20 cellular contexts compared by ENCODE assay signal in the genomic region with DNA sequence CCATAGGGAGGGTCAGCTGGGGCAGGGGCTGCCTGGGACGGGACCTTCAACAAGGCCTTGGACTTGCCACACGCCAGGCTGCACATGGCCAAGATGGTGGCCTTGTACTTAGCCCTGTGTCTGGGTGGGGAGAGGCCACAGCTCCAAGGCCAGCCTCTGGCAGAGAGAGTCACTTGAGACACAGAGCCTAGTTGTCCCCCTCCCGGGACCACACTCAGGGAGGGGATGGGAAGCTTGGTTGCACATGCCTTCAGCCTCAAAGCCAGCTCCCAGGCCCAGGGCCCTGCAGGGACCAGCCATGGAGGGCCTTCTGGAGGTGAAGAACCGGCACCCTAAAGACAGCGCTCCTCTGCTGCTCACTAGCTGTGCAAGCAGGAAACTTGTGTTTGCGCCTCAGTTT. TPM values are rescaled to one million over a fixed set of nuclear protein-coding genes. Genes with fewer than 3 reads are reported as not detected.
DNase-seq lines count a peak whose midpoint lies in the region; TF ChIP-seq lines count a peak whose summit lies in the region.
"Had no signal": no experiment of that assay in that cellular context is flagged by ENCODE, and none has a peak within 500 bp of the region (broad histone marks: within the 10 kb centered on the region; RNA-seq: fewer than 3 reads in every experiment).

No MANE protein-coding gene starts in this region.

- no peak overlapping the region for H3K4me3 ChIP-seq in left ventricle myocardium inferior
- no peak overlapping the region for H3K4me3 ChIP-seq in colonic mucosa
- H3K4me3 ChIP-seq in mesendoderm (ENCODE audit: low read length): no peak overlapping the region
- H3K4me3 ChIP-seq: A549, BLaER1 had no signal

- no peak overlapping the region for H2BK15ac ChIP-seq in mesendoderm (replicated peaks; ENCODE audit: low read depth)

- no peak overlapping the region for H3K56ac ChIP-seq in mesendoderm (ENCODE audit: low read length)

- no peaks in the 10 kb centered on the region for H3K79me2 ChIP-seq in mesendoderm (ENCODE audit: control insufficient read depth, insufficient read depth, low read length)

- CTCF ChIA-PET in activated naive CD4-positive, alpha-beta T cell treated with anti-CD3 and anti-CD28 coated beads for 36 hours (lab: Charles Lee): interaction anchor here (0.7 to 2.1 kb wide), 3 partner anchors 26 to 564 kb away, joined by 4 to 9 read pairs (median 4); partner anchors contain the start of gene MINPP1

- intact Hi-C loops in cardiac septum (cut with DNase I): no loop called here
- intact Hi-C loops in left ventricle myocardium inferior (cut with micrococcal nuclease): no loop called here
- intact Hi-C loops in colonic mucosa (cut with DNase I): no loop called here
- intact Hi-C loops in activated naive CD4-positive, alpha-beta T cell treated with anti-CD3 and anti-CD28 coated beads for 36 hours (cut with micrococcal nuclease): no loop called here

- no peaks in the 10 kb centered on the region for H3K36me3 Mint-ChIP-seq in type B pancreatic cell
- no peaks in the 10 kb centered on the region for H3K36me3 Mint-ChIP-seq in activated naive CD4-positive, alpha-beta T cell treated with anti-CD3 and anti-CD28 coated beads for 36 hours (ENCODE audit: low read depth)
- H3K36me3 Mint-ChIP-seq: CD8-positive, alpha-beta memory T cell had no signal

- H3K79me1 ChIP-seq in mesendoderm (ENCODE audit: low read length): no peaks in the 10 kb centered on the region

- peaks cover 54% of the 10 kb centered on the region for H3K4me1 ChIP-seq in left ventricle myocardium inferior
- H3K4me1 ChIP-seq in colonic mucosa: no peaks in the 10 kb centered on the region
- no peaks in the 10 kb centered on the region for H3K4me1 ChIP-seq in mesendoderm (ENCODE audit: control insufficient read depth, low read depth, low read length)
- H3K4me1 ChIP-seq: BLaER1 had no signal

- TF ChIP-seq CTCF in left ventricle myocardium inferior (IDR thresholded peaks at IDR 0.05; ENCODE audit: borderline replicate concordance) (no peak), colonic mucosa (IDR thresholded peaks at IDR 0.05) (no peak), type B pancreatic cell (conservative IDR thresholded peaks at IDR 0.05) (no peak)

- no peaks in the 10 kb centered on the region for H3K9me3 Mint-ChIP-seq in type B pancreatic cell
- H3K9me3 Mint-ChIP-seq in activated naive CD4-positive, alpha-beta T cell treated with anti-CD3 and anti-CD28 coated beads for 36 hours: no peaks in the 10 kb centered on the region
- H3K9me3 Mint-ChIP-seq: CD8-positive, alpha-beta memory T cell had no signal

- H3K4me1 Mint-ChIP-seq in type B pancreatic cell (ENCODE audit: unreplicated experiment): peaks cover 10% of the 10 kb centered on the region
- peaks cover 3% of the 10 kb centered on the region for H3K4me1 Mint-ChIP-seq in activated naive CD4-positive, alpha-beta T cell treated with anti-CD3 and anti-CD28 coated beads for 36 hours (ENCODE audit: low read depth)

- H3K9me3 ChIP-seq in left ventricle myocardium inferior (replicated peaks) (no peaks in the 10 kb centered on the region), colonic mucosa (no peaks in the 10 kb centered on the region)
- H3K9me3 ChIP-seq: A549 had no signal

- H3K27me3 ChIP-seq in left ventricle myocardium inferior (ENCODE audit: low read depth) (no peaks in the 10 kb centered on the region), colonic mucosa (no peaks in the 10 kb centered on the region), mesendoderm (ENCODE audit: insufficient read depth, low read length, poor library complexity) (no peaks in the 10 kb centered on the region)
- H3K27me3 ChIP-seq: BLaER1 had no signal

- H2AK5ac ChIP-seq in mesendoderm (ENCODE audit: low read length): peak overlapping the region; percentile 28

- H3K36me3 ChIP-seq in left ventricle myocardium inferior (peaks cover 52% of the 10 kb centered on the region), colonic mucosa (no peaks in the 10 kb centered on the region), mesendoderm (ENCODE audit: control insufficient read depth, insufficient read depth, low read length) (no peaks in the 10 kb centered on the region)
- H3K36me3 ChIP-seq: BLaER1 had no signal

- H3K4me3 Mint-ChIP-seq in type B pancreatic cell: no peak overlapping the region
- no peak overlapping the region for H3K4me3 Mint-ChIP-seq in activated naive CD4-positive, alpha-beta T cell treated with anti-CD3 and anti-CD28 coated beads for 36 hours
- H3K4me3 Mint-ChIP-seq: CD8-positive, alpha-beta memory T cell had no signal

- no peak overlapping the region for H3K23ac ChIP-seq in mesendoderm (ENCODE audit: low read length)

- no peak overlapping the region for H3K18ac ChIP-seq in mesendoderm (ENCODE audit: low read length)

- H2BK120ac ChIP-seq in mesendoderm (ENCODE audit: low read depth, low read length): no peak overlapping the region

- H3K27ac ChIP-seq in left ventricle myocardium inferior (replicated peaks) (no peak overlapping the region), colonic mucosa (no peak overlapping the region), mesendoderm (ENCODE audit: low read depth, low read length) (no peak overlapping the region)
- H3K27ac ChIP-seq: A549, BLaER1, KMS-11 had no signal

- H3K4me2 ChIP-seq in mesendoderm (ENCODE audit: low read length): no peak overlapping the region
- H3K4me2 ChIP-seq: BLaER1 had no signal

- H2BK5ac ChIP-seq in mesendoderm (ENCODE audit: low read length): no peak overlapping the region

- DNase-seq in cardiac septum (ENCODE audit: low spot score) (peak; percentile 70), left ventricle myocardium inferior (no peak), colonic mucosa (peak; percentile 17), mesendoderm (no peak), type B pancreatic cell (ENCODE audit: extremely low spot score, unreplicated experiment) (peak; percentile 54), C1 segment of cervical spinal cord (lab: John Stamatoyannopoulos, UW) (no peak), pons (ENCODE audit: low spot score) (no peak)
- DNase-seq in activated naive CD4-positive, alpha-beta T cell treated with anti-CD3 and anti-CD28 coated beads for 36 hours: no peak
- DNase-seq: NCI-H1417 treated with DMSO at 0.1 percent for 48 hours, NCI-H187 treated with DMSO at 0.1 percent for 48 hours, NCI-H226, NCI-H524, NCI-H82, OCI-M1, SHP77 treated with DMSO at 0.1 percent for 48 hours had no signal

- no peak overlapping the region for H4K8ac ChIP-seq in mesendoderm (ENCODE audit: low read depth, low read length)

- no peaks in the 10 kb centered on the region for H3K27me3 Mint-ChIP-seq in type B pancreatic cell
- no peaks in the 10 kb centered on the region for H3K27me3 Mint-ChIP-seq in activated naive CD4-positive, alpha-beta T cell treated with anti-CD3 and anti-CD28 coated beads for 36 hours (ENCODE audit: low read depth)

- H3K27ac Mint-ChIP-seq in type B pancreatic cell: peak overlapping the region; percentile 48
- no peak overlapping the region for H3K27ac Mint-ChIP-seq in activated naive CD4-positive, alpha-beta T cell treated with anti-CD3 and anti-CD28 coated beads for 36 hours

- WGBS in mesendoderm (ENCODE audit: extremely low coverage, insufficient coverage, low lambda C conversion rate): no CpG with 5 or more reads among the region's 6 CpGs

- H3K4ac ChIP-seq in mesendoderm (ENCODE audit: low read depth, low read length): no peak overlapping the region

- H3K9ac ChIP-seq in colonic mucosa (ENCODE audit: low read depth in 2 of 2, low read length in 2 of 2): no peak overlapping the region
- H3K9ac ChIP-seq in mesendoderm (ENCODE audit: low read length): no peak overlapping the region
- H3K9ac ChIP-seq: BLaER1, KMS-11 had no signal

- no peak overlapping the region for H4K5ac ChIP-seq in mesendoderm (ENCODE audit: low read length)

RNA-seq across cellular contexts. Expression of gene MMRN2, which starts 16.7 kb away (rescaled TPM):
- total RNA-seq in cardiac septum (28.0 TPM), left ventricle myocardium inferior (32.1 TPM), colonic mucosa (1 to 10 TPM; 3.4 to 7.4 TPM), type B pancreatic cell (ENCODE audit: low replicate concordance) (4.0 and 5.5 TPM in 2 replicates)
- 0.46 TPM for polyA plus RNA-seq in mesendoderm (2013, experiment 1 of 2)
- polyA plus RNA-seq in mesendoderm (2013, experiment 2 of 2): 0.29 TPM
- not detected for total RNA-seq in activated naive CD4-positive, alpha-beta T cell treated with anti-CD3 and anti-CD28 coated beads for 36 hours
- total RNA-seq: CD8-positive, alpha-beta memory T cell had no signal
- polyA plus RNA-seq: CD8-positive, alpha-beta memory T cell had no signal

RNA-seq across cellular contexts. Expression of gene SNCG, which starts 17.7 kb away (rescaled TPM):
- total RNA-seq in cardiac septum: 9.3 TPM
- total RNA-seq in left ventricle myocardium inferior: 14.7 TPM
- 1 to 10 TPM; 2.6 to 6.6 TPM for total RNA-seq in colonic mucosa
- 2.8 TPM for polyA plus RNA-seq in mesendoderm (2013, experiment 1 of 2)
- polyA plus RNA-seq in mesendoderm (2013, experiment 2 of 2): 3.3 TPM
- 60.4 and 77.6 TPM in 2 replicates for total RNA-seq in type B pancreatic cell (ENCODE audit: low replicate concordance)
- 1 to 10 TPM in 1 of 2 experiments, under 1 TPM in 1; 0.72 to 1.2 TPM for total RNA-seq in activated naive CD4-positive, alpha-beta T cell treated with anti-CD3 and anti-CD28 coated beads for 36 hours
- total RNA-seq: CD8-positive, alpha-beta memory T cell had no signal
- polyA plus RNA-seq: CD8-positive, alpha-beta memory T cell had no signal

RNA-seq across cellular contexts. Expression of gene ADIRF, which starts 27.6 kb away (rescaled TPM):
- 33.0 TPM for total RNA-seq in cardiac septum
- total RNA-seq in left ventricle myocardium inferior: 41.1 TPM
- total RNA-seq in colonic mucosa: 10 to 100 TPM; 41.5 to 91.2 TPM
- polyA plus RNA-seq in mesendoderm (2013, experiment 1 of 2): 0.06 TPM
- 0.17 TPM for polyA plus RNA-seq in mesendoderm (2013, experiment 2 of 2)
- total RNA-seq in type B pancreatic cell (ENCODE audit: low replicate concordance): 1.5 TPM in 1 of 2 replicates, not detected in the other
- total RNA-seq in activated naive CD4-positive, alpha-beta T cell treated with anti-CD3 and anti-CD28 coated beads for 36 hours: not detected
- total RNA-seq: CD8-positive, alpha-beta memory T cell; H4 had no signal
- polyA plus RNA-seq: A549; CD8-positive, alpha-beta memory T cell had no signal

Comparison
In these comparisons a context has a peak if more than half of its experiments do, and no peak if none do; other contexts are left out.
1. DNase-seq: peak in cardiac septum (single experiment), colonic mucosa (single experiment) and type B pancreatic cell (single experiment); none in left ventricle myocardium inferior (single experiment), mesendoderm (single experiment), activated naive CD4-positive, alpha-beta T cell treated with anti-CD3 and anti-CD28 coated beads for 36 hours (single experiment), C1 segment of cervical spinal cord (0 of 14) and pons (single experiment).
2. RNA of gene ADIRF, which starts 27.6 kb away (total RNA-seq): 41.5 to 91.2 TPM in colonic mucosa, 41.1 TPM in left ventricle myocardium inferior (single experiment) and 33.0 TPM in cardiac septum (single experiment); not detected in activated naive CD4-positive, alpha-beta T cell treated with anti-CD3 and anti-CD28 coated beads for 36 hours and 1.5 TPM in type B pancreatic cell; every median in the first group is over 10 times any median in the second.